Comparison of ENCODE assay signal across 8 cellular contexts in the genomic region with DNA sequence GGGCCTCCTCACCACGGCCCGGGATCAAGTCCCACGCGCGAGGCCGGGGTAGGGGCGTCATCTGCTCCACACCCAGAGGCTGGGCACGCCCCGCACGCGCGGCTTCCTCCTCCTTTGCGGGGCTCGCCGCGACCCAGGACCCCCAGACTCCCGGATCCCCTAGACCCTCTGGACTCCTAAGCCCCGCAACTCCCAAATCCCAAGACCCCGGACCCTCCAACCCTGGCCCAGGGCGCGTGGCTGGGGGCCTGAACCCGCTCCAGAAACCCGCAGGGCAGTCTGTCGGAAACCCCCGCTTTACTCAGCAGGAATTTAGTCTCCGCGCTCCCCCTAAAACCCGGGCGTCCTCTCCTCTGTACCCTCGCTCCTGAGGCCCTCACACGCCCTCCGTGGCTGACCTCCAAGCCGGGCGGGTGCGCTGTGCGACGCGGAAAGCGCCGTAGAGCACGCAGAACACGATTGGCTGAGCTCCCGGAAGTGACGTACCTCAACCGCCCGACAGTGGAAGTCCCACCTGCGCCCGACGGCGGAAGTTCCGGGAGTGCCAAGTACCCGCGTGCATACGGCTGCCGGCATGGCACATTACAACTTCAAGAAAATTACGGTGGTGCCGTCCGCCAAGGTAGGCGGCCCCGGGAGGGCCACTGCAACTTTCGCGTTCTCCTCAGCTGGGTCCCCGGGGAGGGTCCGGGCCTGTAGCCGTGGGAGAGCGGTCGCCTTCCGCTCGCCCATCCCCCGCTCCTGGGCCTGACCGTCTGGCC. TPM values are rescaled to one million over a fixed set of nuclear protein-coding genes. Genes with fewer than 3 reads are reported as not detected.
DNase-seq lines count a peak whose midpoint lies in the region; ATAC-seq and TF ChIP-seq lines count a peak whose summit lies in the region.

A gene (plus strand): TSS at position 529 of the 761 bp plus-strand sequence. CDS start 46 bp downstream, at position 575.

- TF ChIP-seq POLR2A in tibial nerve (IDR thresholded peaks at IDR 0.05) = peak; percentile 7 to 59

- H3K36me3 Mint-ChIP-seq in activated naive CD8-positive, alpha-beta T cell treated with anti-CD3 and anti-CD28 coated beads, Interleukin-2, amount 50 U/mL, for 24 hours (ENCODE audit: low read depth) = peaks cover 37% of the 10 kb centered on the region

- H3K27ac Mint-ChIP-seq in activated naive CD8-positive, alpha-beta T cell treated with anti-CD3 and anti-CD28 coated beads, Interleukin-2, amount 50 U/mL, for 24 hours = peak within 1 kb of the TSS; percentile 99

- H3K36me3 ChIP-seq in cardiac muscle cell (peaks cover 8% of the 10 kb centered on the region), parathyroid adenoma (ENCODE audit: control insufficient read depth, insufficient read depth, low read length) (no peaks in the 10 kb centered on the region), tibial nerve (peaks cover 0 to 10% (median 0%) of the 10 kb centered on the region in 3 donors)

- peak within 1 kb of the TSS; percentile 91 for H2AFZ ChIP-seq in parathyroid adenoma

- peak; percentile 96 for ATAC-seq in HG02642 (IDR thresholded peaks at IDR 0.05; ENCODE audit: poor library complexity, unreplicated experiment)
- ATAC-seq in activated naive CD8-positive, alpha-beta T cell treated with anti-CD3 and anti-CD28 coated beads, Interleukin-2, amount 50 U/mL, for 24 hours = peak; percentile 99

- peak within 1 kb of the TSS; percentile 97 for H3K27ac ChIP-seq in cardiac muscle cell
- peak within 1 kb of the TSS; percentile 82 for H3K27ac ChIP-seq in parathyroid adenoma
- H3K27ac ChIP-seq in tibial nerve = peak within 1 kb of the TSS; percentile 81 to 96 (median 92)

- DNase-seq in NCI-H1105 (lab: John Stamatoyannopoulos, UW) (peak; percentile 82), SW 1271 (lab: John Stamatoyannopoulos, UW) (peak; percentile 86 to 91), cardiac muscle cell (ENCODE audit: low read depth in 1 of 2, low spot score in 1 of 2) (peak; percentile 98 to 99), tibial nerve (ENCODE audit: low spot score in 2 of 2) (peak; percentile 97 to 98)
- peak; percentile 97 for DNase-seq in activated naive CD8-positive, alpha-beta T cell treated with anti-CD3 and anti-CD28 coated beads, Interleukin-2, amount 50 U/mL, for 24 hours

- no peaks in the 10 kb centered on the region for H3K27me3 Mint-ChIP-seq in activated naive CD8-positive, alpha-beta T cell treated with anti-CD3 and anti-CD28 coated beads, Interleukin-2, amount 50 U/mL, for 24 hours

- H3K4me3 ChIP-seq in cardiac muscle cell (peak within 1 kb of the TSS; percentile 88), parathyroid adenoma (ENCODE audit: low read depth, low read length) (peak within 1 kb of the TSS; percentile 89), tibial nerve (peak within 1 kb of the TSS; percentile 70 to 94 (median 86))

- peak; percentile 39; the same call in 2 of the 3 replicates for TF ChIP-seq CTCF in GM12872 (IDR thresholded peaks at IDR 0.05; ENCODE audit: insufficient read depth, low read depth, low read length)
- TF ChIP-seq CTCF in cardiac muscle cell (IDR thresholded peaks at IDR 0.05; ENCODE audit: low read depth, low read length) = no peak
- TF ChIP-seq CTCF in parathyroid adenoma (IDR thresholded peaks at IDR 0.05) = peak; percentile 17
- peak in 4 of 5 experiments; percentile 10 to 55 (median 31) for TF ChIP-seq CTCF in tibial nerve (IDR thresholded peaks at IDR 0.05)

- peak within 1 kb of the TSS; percentile 97 for H3K4me3 Mint-ChIP-seq in activated naive CD8-positive, alpha-beta T cell treated with anti-CD3 and anti-CD28 coated beads, Interleukin-2, amount 50 U/mL, for 24 hours

- peaks cover 30% of the 10 kb centered on the region for H3K79me2 ChIP-seq in parathyroid adenoma

- H3K4me1 Mint-ChIP-seq in activated naive CD8-positive, alpha-beta T cell treated with anti-CD3 and anti-CD28 coated beads, Interleukin-2, amount 50 U/mL, for 24 hours = peaks cover 39% of the 10 kb centered on the region

- no peaks in the 10 kb centered on the region for H3K27me3 ChIP-seq in cardiac muscle cell
- H3K27me3 ChIP-seq in parathyroid adenoma (ENCODE audit: control insufficient read depth, insufficient read depth, low read length) = no peaks in the 10 kb centered on the region
- no peaks in the 10 kb centered on the region for H3K27me3 ChIP-seq in tibial nerve

- no peaks in the 10 kb centered on the region for H3K9me3 ChIP-seq in cardiac muscle cell (ENCODE audit: low read depth)
- no peaks in the 10 kb centered on the region for H3K9me3 ChIP-seq in parathyroid adenoma (ENCODE audit: control insufficient read depth, low read length)
- no peaks in the 10 kb centered on the region for H3K9me3 ChIP-seq in tibial nerve

- H3K4me2 ChIP-seq in parathyroid adenoma (ENCODE audit: low read length) = peak within 1 kb of the TSS; percentile 89

- TF ChIP-seq EP300 in tibial nerve (IDR thresholded peaks at IDR 0.05) = peak in 1 of 2 donors; percentile 87

- peaks cover 10% of the 10 kb centered on the region for H3K4me1 ChIP-seq in cardiac muscle cell (ENCODE audit: low read depth)
- H3K4me1 ChIP-seq in parathyroid adenoma = peaks cover 16% of the 10 kb centered on the region
- H3K4me1 ChIP-seq in tibial nerve = peaks cover 0 to 41% (median 18%) of the 10 kb centered on the region in 4 donors

- WGBS in tibial nerve, 2 donors = 0 to 1% methylated on average over 58 to 62 of the region's 71 CpGs

- no peaks in the 10 kb centered on the region for H3K9me3 Mint-ChIP-seq in activated naive CD8-positive, alpha-beta T cell treated with anti-CD3 and anti-CD28 coated beads, Interleukin-2, amount 50 U/mL, for 24 hours

- H3K9ac ChIP-seq in parathyroid adenoma = peak within 1 kb of the TSS; percentile 72

RNA-seq across cellular contexts. Expression of the gene that starts here (rescaled TPM):
- total RNA-seq in cardiac muscle cell (34.4 and 49.7 TPM in 2 replicates), tibial nerve (10 to 100 TPM; 19.0 to 45.0 (median 33.9) TPM)
- polyA plus RNA-seq in cardiac muscle cell = 42.1 and 51.2 TPM in 2 replicates

Comparison
In these comparisons a context has a peak if more than half of its experiments do, and no peak if none do; other contexts are left out.
1. Peak in every context shown above with its lines: DNase-seq, ATAC-seq, H3K4me3 ChIP-seq and H3K27ac ChIP-seq.